1 cellular context compared by ENCODE assay signal in genomic region chr12:100254876-100255275, GRCh38.
TF ChIP-seq lines count a peak whose summit lies in the region.

No MANE protein-coding gene starts in this region.

TF ChIP-seq in HEK293, 187 proteins besides CTCF, POLR2A, EP300 and RAD21 (continued from another document):
- TF ChIP-seq REST (tag by site-specific recombination; IDR thresholded peaks at IDR 0.05) (no peak), ZBTB17 (tag by site-specific recombination; IDR thresholded peaks at IDR 0.05) (0 out of 2 replicates have a peak, but pooled peaks have one; percentile 12), ZNF621 (tag by site-specific recombination; IDR thresholded peaks at IDR 0.05) (no peak), PRDM1 (tag by site-specific recombination; IDR thresholded peaks at IDR 0.05) (peak; percentile 55; the same call in 1 of the 2 replicates), FEZF1 (tag by site-specific recombination; IDR thresholded peaks at IDR 0.05) (peak; percentile 21; the same call in 1 of the 2 replicates)
